ENCODE assay signal across 10 cellular contexts in the genomic region with DNA sequence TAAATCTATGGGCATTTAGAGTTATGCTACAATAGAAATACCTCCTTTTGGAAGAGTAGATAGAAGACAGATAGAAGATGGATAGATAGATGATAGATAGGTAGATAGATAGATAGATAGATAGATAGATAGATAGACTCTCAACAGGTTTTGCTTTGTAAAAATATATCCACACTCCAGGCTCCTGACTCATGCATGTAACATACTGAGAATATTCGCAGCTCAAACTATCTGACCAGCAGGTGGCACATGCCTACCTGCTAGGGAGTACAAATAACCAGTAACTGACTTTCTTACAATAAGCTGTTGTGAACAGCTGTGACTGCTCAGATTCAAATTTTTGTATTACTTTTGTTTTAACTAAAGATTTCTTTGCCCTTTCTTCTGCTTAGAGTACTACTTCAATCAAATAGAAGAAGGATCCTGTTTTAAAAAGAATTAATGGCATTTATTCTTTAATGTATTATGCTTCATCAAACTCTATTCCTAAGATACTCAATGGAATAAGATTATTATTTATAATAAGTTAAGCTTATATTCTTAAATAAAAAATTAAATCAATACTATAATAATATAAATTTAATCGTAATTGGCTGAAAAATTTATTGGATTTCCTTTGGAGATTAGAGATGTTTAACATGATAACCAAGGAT. TPM values are rescaled to one million over a fixed set of nuclear protein-coding genes. Genes with fewer than 3 reads are reported as not detected.
DNase-seq lines count a peak whose midpoint lies in the region; ATAC-seq and TF ChIP-seq lines count a peak whose summit lies in the region.
"Had no signal": no experiment of that assay in that cellular context is flagged by ENCODE, and none has a peak within 500 bp of the region (broad histone marks: within the 10 kb centered on the region; RNA-seq: fewer than 3 reads in every experiment).

No MANE protein-coding gene starts in this region.

- H3K4me1 ChIP-seq in hepatocyte (ENCODE audit: insufficient read depth): no peaks in the 10 kb centered on the region
- no peaks in the 10 kb centered on the region for H3K4me1 ChIP-seq in tibial nerve
- H3K4me1 ChIP-seq: SJSA1 had no signal

- 4% methylated on average over 2 of the region's 2 CpGs for WGBS in hepatocyte (ENCODE audit: low lambda C conversion rate, missing lambda C conversion rate)
- WGBS in tibial nerve, 2 donors: 24 to 26% methylated on average over 2 of the region's 2 CpGs

- no peaks in the 10 kb centered on the region for H3K27me3 Mint-ChIP-seq in activated naive CD4-positive, alpha-beta T cell treated with anti-CD3 and anti-CD28 coated beads for 36 hours (ENCODE audit: low read depth)

- TF ChIP-seq POLR2A in tibial nerve (IDR thresholded peaks at IDR 0.05): no peak

- no peak overlapping the region for H3K4me2 ChIP-seq in hepatocyte

- H3K9me3 ChIP-seq in hepatocyte (ENCODE audit: low read depth) (no peaks in the 10 kb centered on the region), tibial nerve (peaks cover 0 to 7% (median 0%) of the 10 kb centered on the region in 4 donors)
- H3K9me3 ChIP-seq: SJSA1 had no signal

- no peaks in the 10 kb centered on the region for H3K36me3 Mint-ChIP-seq in activated naive CD4-positive, alpha-beta T cell treated with anti-CD3 and anti-CD28 coated beads for 36 hours (ENCODE audit: low read depth)
- H3K36me3 Mint-ChIP-seq: naive B cell had no signal

- intact Hi-C loops in activated naive CD4-positive, alpha-beta T cell treated with anti-CD3 and anti-CD28 coated beads for 36 hours (cut with micrococcal nuclease): loop anchor here (1.0 to 2.0 kb wide), 2 partner anchors 182 to 352 kb away; no protein-coding TSS in a partner anchor

- TF ChIP-seq EP300 in tibial nerve (IDR thresholded peaks at IDR 0.05): no peak

- DNase-seq in CD1c-positive myeloid dendritic cell (ENCODE audit: extremely low spot score) (peak; percentile 57), NCI-H524 (lab: John Stamatoyannopoulos, UW) (peak; percentile 28 to 72), hepatocyte (ENCODE audit: low spot score) (peak; percentile 85), tibial nerve (ENCODE audit: low spot score in 2 of 2) (peak; percentile 18 to 59), midbrain (lab: John Stamatoyannopoulos, UW) (no peak)
- peak; percentile 60 for DNase-seq in activated naive CD4-positive, alpha-beta T cell treated with anti-CD3 and anti-CD28 coated beads for 36 hours
- DNase-seq: naive B cell had no signal

- no peak overlapping the region for H3K27ac ChIP-seq in hepatocyte
- no peak overlapping the region for H3K27ac ChIP-seq in tibial nerve
- H3K27ac ChIP-seq: SJSA1 had no signal

- no peaks in the 10 kb centered on the region for H3K9me3 Mint-ChIP-seq in activated naive CD4-positive, alpha-beta T cell treated with anti-CD3 and anti-CD28 coated beads for 36 hours
- H3K9me3 Mint-ChIP-seq: naive B cell had no signal

- no peak overlapping the region for H3K4me3 ChIP-seq in hepatocyte
- no peak overlapping the region for H3K4me3 ChIP-seq in tibial nerve
- H3K4me3 ChIP-seq: SJSA1 had no signal

- H3K4me1 Mint-ChIP-seq in activated naive CD4-positive, alpha-beta T cell treated with anti-CD3 and anti-CD28 coated beads for 36 hours (ENCODE audit: low read depth): no peaks in the 10 kb centered on the region
- H3K4me1 Mint-ChIP-seq: naive B cell had no signal

- no peaks in the 10 kb centered on the region for H3K9me2 ChIP-seq in hepatocyte (replicated peaks; ENCODE audit: insufficient read depth)

- CTCF ChIA-PET in activated naive CD4-positive, alpha-beta T cell treated with anti-CD3 and anti-CD28 coated beads for 36 hours (lab: Charles Lee): interaction anchor here (0.7 to 1.5 kb wide), 7 partner anchors 10 to 595 kb away, joined by 3 to 7 read pairs (median 3); no protein-coding TSS in a partner anchor

- TF ChIP-seq CTCF in hepatocyte (IDR thresholded peaks at IDR 0.05; ENCODE audit: poor library complexity) (peak; percentile 78), tibial nerve (IDR thresholded peaks at IDR 0.05) (peak in 4 of 5 experiments; percentile 19 to 33 (median 20))

- H3K27me3 ChIP-seq in hepatocyte (no peaks in the 10 kb centered on the region), tibial nerve (no peaks in the 10 kb centered on the region)
- H3K27me3 ChIP-seq: SJSA1 had no signal

- no peak overlapping the region for H3K27ac Mint-ChIP-seq in activated naive CD4-positive, alpha-beta T cell treated with anti-CD3 and anti-CD28 coated beads for 36 hours
- H3K27ac Mint-ChIP-seq: naive B cell had no signal

- no peaks in the 10 kb centered on the region for H4K20me1 ChIP-seq in hepatocyte (ENCODE audit: insufficient read depth, poor library complexity, severe bottlenecking)

- no peaks in the 10 kb centered on the region for H3K36me3 ChIP-seq in hepatocyte (replicated peaks; ENCODE audit: insufficient read depth, low read depth)
- no peaks in the 10 kb centered on the region for H3K36me3 ChIP-seq in tibial nerve
- H3K36me3 ChIP-seq: SJSA1 had no signal

- H3K4me3 Mint-ChIP-seq in activated naive CD4-positive, alpha-beta T cell treated with anti-CD3 and anti-CD28 coated beads for 36 hours: no peak overlapping the region
- H3K4me3 Mint-ChIP-seq: naive B cell had no signal

- H3K79me2 ChIP-seq in hepatocyte: no peaks in the 10 kb centered on the region

- ATAC-seq in GM18868 (IDR thresholded peaks at IDR 0.05; ENCODE audit: unreplicated experiment) (peak; percentile 98), HG03097 (IDR thresholded peaks at IDR 0.05; ENCODE audit: low FRiP score, unreplicated experiment) (peak; percentile 88)

- H2AFZ ChIP-seq in hepatocyte: no peak overlapping the region

RNA-seq across cellular contexts. Expression of a gene that starts 15.8 kb away (rescaled TPM):
- 1 to 10 TPM; 3.5 to 5.7 TPM for total RNA-seq in activated naive CD4-positive, alpha-beta T cell treated with anti-CD3 and anti-CD28 coated beads for 36 hours
- total RNA-seq in hepatocyte (11.4 and 14.5 TPM in 2 replicates), tibial nerve (10 to 100 TPM; 16.5 to 20.7 (median 20.4) TPM)
- polyA plus RNA-seq in hepatocyte: 5.9 TPM in 2 replicates
- total RNA-seq: SJSA1 had no signal
